In the genomic region with DNA sequence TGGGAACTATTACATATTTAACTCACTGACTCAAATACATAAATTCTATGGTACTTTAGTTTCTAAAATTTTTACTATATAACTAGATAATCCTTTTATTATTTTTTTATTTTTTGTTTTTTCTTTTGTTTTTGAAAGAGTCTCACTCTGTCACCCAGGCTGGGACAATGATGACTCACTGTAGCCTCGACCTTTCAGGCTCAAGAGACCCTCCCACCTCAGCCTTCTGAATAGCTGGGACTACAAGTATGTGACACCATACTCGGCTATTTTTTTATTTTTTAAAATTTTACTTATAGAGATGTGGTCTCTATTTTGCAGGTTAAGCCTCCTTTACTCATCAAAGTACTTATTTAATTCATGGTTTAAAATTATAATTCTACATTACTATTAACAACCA, we compare ENCODE assay signal across 18 cellular contexts.
A peak's percentile ranks its signal among the peaks of the same experiment; 100 is the strongest.
DNase-seq lines count a peak whose midpoint lies in the region; ATAC-seq and TF ChIP-seq lines count a peak whose summit lies in the region.
"Had no signal": no experiment of that assay in that cellular context is flagged by ENCODE, and none has a peak within 500 bp of the region (broad histone marks: within the 10 kb centered on the region; RNA-seq: fewer than 3 reads in every experiment).

No MANE protein-coding gene starts in this region.

- no peaks in the 10 kb centered on the region for H3K27me3 ChIP-seq in endodermal cell (ENCODE audit: control insufficient read depth, insufficient read depth, low read length, poor library complexity, severe bottlenecking)
- H3K27me3 ChIP-seq: BLaER1 treated with 17β-estradiol and CSF1 and Interleukin-3, amounts not matched to agents 10 nM and 100 nM had no signal

- DNase-seq in OCI-M1 (lab: John Stamatoyannopoulos, UW) (peak; percentile 12), endodermal cell (peak; percentile 62), islet precursor cell (peak; percentile 57)
- DNase-seq in activated T-cell treated with anti-CD3 and anti-CD28 coated beads, Interleukin-2, amount 50 U/mL, for 48 hours: no peak
- DNase-seq: AML-193; Caco-2; Calu3; CD4-positive, alpha-beta T cell; CD8-positive, alpha-beta T cell; DMS79 treated with DMSO at 0.1 percent for 48 hours; GF-D8 had no signal

- H3K9ac ChIP-seq in endodermal cell (ENCODE audit: extremely low read depth, low read length, poor library complexity, severe bottlenecking): no peak overlapping the region
- H3K9ac ChIP-seq: BLaER1 treated with 17β-estradiol and CSF1 and Interleukin-3, amounts not matched to agents 10 nM and 100 nM had no signal

- H3K4me1 ChIP-seq in endodermal cell (ENCODE audit: control insufficient read depth, insufficient read depth, low read length): no peaks in the 10 kb centered on the region
- H3K4me1 ChIP-seq: A549, Caco-2 had no signal

- H3K36me3 ChIP-seq in endodermal cell (ENCODE audit: control insufficient read depth, insufficient read depth, low read length): no peaks in the 10 kb centered on the region
- H3K36me3 ChIP-seq: BLaER1 treated with 17β-estradiol and CSF1 and Interleukin-3, amounts not matched to agents 10 nM and 100 nM had no signal

- no peaks in the 10 kb centered on the region for H3K27me3 Mint-ChIP-seq in endodermal cell (ENCODE audit: insufficient read depth)
- H3K27me3 Mint-ChIP-seq: B cell; CD4-positive, alpha-beta T cell had no signal

- no peak for TF ChIP-seq CTCF in endodermal cell (conservative IDR thresholded peaks at IDR 0.05)

- no peaks in the 10 kb centered on the region for H3K36me3 Mint-ChIP-seq in endodermal cell (ENCODE audit: low read depth)
- H3K36me3 Mint-ChIP-seq: CD8-positive, alpha-beta T cell had no signal

- no peak overlapping the region for H3K27ac ChIP-seq in endodermal cell (ENCODE audit: low read depth, low read length)
- H3K27ac ChIP-seq: 22Rv1; A549; BLaER1 treated with 17β-estradiol and CSF1 and Interleukin-3, amounts not matched to agents 10 nM and 100 nM; C4-2B had no signal

- H3K27ac Mint-ChIP-seq in endodermal cell: no peak overlapping the region
- H3K27ac Mint-ChIP-seq: B cell; CD4-positive, alpha-beta T cell; CD8-positive, alpha-beta T cell had no signal

- no peak overlapping the region for H3K4me3 ChIP-seq in endodermal cell (ENCODE audit: low read length)
- H3K4me3 ChIP-seq: A549; BLaER1 treated with 17β-estradiol and CSF1 and Interleukin-3, amounts not matched to agents 10 nM and 100 nM had no signal

- no peak overlapping the region for H3K4me3 Mint-ChIP-seq in endodermal cell
- H3K4me3 Mint-ChIP-seq: B cell; CD4-positive, alpha-beta T cell; CD8-positive, alpha-beta T cell had no signal

- ATAC-seq in GM21576 (IDR thresholded peaks at IDR 0.05; ENCODE audit: unreplicated experiment): no peak
- ATAC-seq in GM21423 (IDR thresholded peaks at IDR 0.05; ENCODE audit: unreplicated experiment): no peak
- ATAC-seq: A549; CD8-positive, alpha-beta T cell had no signal

- H3K9me3 ChIP-seq in endodermal cell (ENCODE audit: control insufficient read depth, low read length): no peaks in the 10 kb centered on the region
- H3K9me3 ChIP-seq: A549, Caco-2 had no signal

- WGBS in endodermal cell (ENCODE audit: insufficient coverage in 1 of 2, insufficient read length in 1 of 2), 2 experiments: 58% methylated on average over 1 of the region's 2 CpGs; no CpG with 5 or more reads in 1 of the 2 experiments

- H3K9me3 Mint-ChIP-seq in endodermal cell: peaks cover 4% of the 10 kb centered on the region

- no peaks in the 10 kb centered on the region for H3K4me1 Mint-ChIP-seq in endodermal cell
- H3K4me1 Mint-ChIP-seq: B cell had no signal

Comparison
In these comparisons a context has a peak if more than half of its experiments do, and no peak if none do; other contexts are left out.
1. DNase-seq: peak in OCI-M1 (single experiment), endodermal cell (single experiment) and islet precursor cell (single experiment); none in activated T-cell treated with anti-CD3 and anti-CD28 coated beads, Interleukin-2, amount 50 U/mL, for 48 hours (0 of 2).